Comparison of ENCODE assay signal across 17 cellular contexts in genomic region chr7:39539816-39540215, GRCh38.
"Had no signal": no experiment of that assay in that cellular context is flagged by ENCODE, and none has a peak within 500 bp of the region (broad histone marks: within the 10 kb centered on the region; RNA-seq: fewer than 3 reads in every experiment).

No MANE protein-coding gene starts in this region.

- H3K9me3 Mint-ChIP-seq: activated CD4-positive, alpha-beta T cell treated with anti-CD3 and anti-CD28 coated beads, Interleukin-2, amount 10 ng/mL, durations not matched to agents 7 days and 5 days; activated naive CD4-positive, alpha-beta T cell treated with anti-CD3 and anti-CD28 coated beads for 36 hours; activated T-helper 17 cell treated with anti-CD3 and anti-CD28 coated beads, Interleukin-2, amount 50 U/mL, for 72 hours; nephron; stimulated activated naive CD8-positive, alpha-beta T cell treated with anti-CD3 and anti-CD28 coated beads, Interleukin-15, amount 100 ng/mL, for 72 hours had no signal

- H3K27ac ChIP-seq: esophagus squamous epithelium, heart left ventricle, ovary, testis, vagina had no signal

- H3K4me1 Mint-ChIP-seq: activated CD4-positive, alpha-beta T cell treated with anti-CD3 and anti-CD28 coated beads, Interleukin-2, amount 10 ng/mL, durations not matched to agents 7 days and 5 days; activated T-helper 17 cell treated with anti-CD3 and anti-CD28 coated beads, Interleukin-2, amount 50 U/mL, for 72 hours; nephron; stimulated activated naive CD8-positive, alpha-beta T cell treated with anti-CD3 and anti-CD28 coated beads, Interleukin-15, amount 100 ng/mL, for 72 hours had no signal

- H3K4me3 ChIP-seq: esophagus squamous epithelium, heart left ventricle, ovary, testis, vagina had no signal

- H3K36me3 ChIP-seq: esophagus squamous epithelium, heart left ventricle, ovary, vagina had no signal

- H3K4me1 ChIP-seq: heart left ventricle, vagina had no signal

- H3K4me3 Mint-ChIP-seq: activated CD4-positive, alpha-beta T cell treated with anti-CD3 and anti-CD28 coated beads, Interleukin-2, amount 10 ng/mL, durations not matched to agents 7 days and 5 days; activated naive CD4-positive, alpha-beta T cell treated with anti-CD3 and anti-CD28 coated beads for 36 hours; activated T-helper 17 cell treated with anti-CD3 and anti-CD28 coated beads, Interleukin-2, amount 50 U/mL, for 72 hours; nephron; stimulated activated naive CD8-positive, alpha-beta T cell treated with anti-CD3 and anti-CD28 coated beads, Interleukin-15, amount 100 ng/mL, for 72 hours had no signal

- H3K27ac Mint-ChIP-seq: activated CD4-positive, alpha-beta T cell treated with anti-CD3 and anti-CD28 coated beads, Interleukin-2, amount 10 ng/mL, durations not matched to agents 7 days and 5 days; activated naive CD4-positive, alpha-beta T cell treated with anti-CD3 and anti-CD28 coated beads for 36 hours; activated T-helper 17 cell treated with anti-CD3 and anti-CD28 coated beads, Interleukin-2, amount 50 U/mL, for 72 hours had no signal

- H3K9me3 ChIP-seq: esophagus squamous epithelium, heart left ventricle, ovary, testis, vagina had no signal

- DNase-seq: activated CD4-positive, alpha-beta T cell treated with anti-CD3 and anti-CD28 coated beads, Interleukin-2, amount 10 ng/mL, durations not matched to agents 7 days and 5 days; activated CD4-positive, CD25-positive, alpha-beta regulatory T cell; activated naive CD4-positive, alpha-beta T cell treated with anti-CD3 and anti-CD28 coated beads for 36 hours; activated T-cell treated with anti-CD3 and anti-CD28 coated beads for 4 hours; esophagus squamous epithelium; foreskin fibroblast; heart left ventricle; left ventricle myocardium superior; mesenchymal stem cell; ovary; stimulated activated CD4-positive, alpha-beta T cell treated with anti-CD3 and anti-CD28 coated beads, Interleukin-15, amount 100 ng/mL, for 24 hours; stimulated activated CD4-positive, alpha-beta T cell treated with anti-CD3 and anti-CD28 coated beads, Interleukin-4, amount 100 ng/mL, for 4 hours; stimulated activated naive CD8-positive, alpha-beta T cell treated with anti-CD3 and anti-CD28 coated beads, Interleukin-15, amount 100 ng/mL, for 72 hours; testis had no signal

- H3K27me3 ChIP-seq: esophagus squamous epithelium, heart left ventricle, ovary, testis, vagina had no signal
